10 cellular contexts compared by ENCODE assay signal in the genomic region with DNA sequence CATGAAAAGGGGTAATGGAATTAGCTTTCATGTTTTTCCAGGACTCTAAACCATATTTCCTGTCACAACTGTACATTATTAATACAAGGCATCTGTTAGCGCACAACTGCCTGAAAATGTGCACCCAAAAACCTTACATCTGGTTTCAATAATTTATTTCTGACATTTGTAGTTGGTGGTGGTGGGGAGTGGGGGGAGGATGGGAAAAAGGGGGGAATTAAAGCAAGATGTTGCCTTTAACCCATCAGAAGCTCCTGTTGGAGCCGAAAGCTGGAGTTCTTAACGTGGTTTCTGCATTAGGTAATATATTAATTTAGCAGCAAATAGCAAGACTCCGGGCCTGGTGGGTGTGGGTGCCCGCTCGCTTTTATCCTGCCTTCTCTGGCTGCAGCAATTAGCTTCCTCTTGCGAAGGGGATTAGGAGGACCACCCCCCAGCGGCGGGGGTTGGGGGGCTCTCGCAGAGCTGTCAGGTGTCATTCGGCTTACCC. TPM values are rescaled to one million over a fixed set of nuclear protein-coding genes. Genes with fewer than 3 reads are reported as not detected.
A peak's percentile ranks its signal among the peaks of the same experiment; 100 is the strongest.
DNase-seq lines count a peak whose midpoint lies in the region; ATAC-seq, FAIRE-seq and TF ChIP-seq lines count a peak whose summit lies in the region.
"Had no signal": no experiment of that assay in that cellular context is flagged by ENCODE, and none has a peak within 500 bp of the region (broad histone marks: within the 10 kb centered on the region; RNA-seq: fewer than 3 reads in every experiment).

No MANE protein-coding gene starts in this region.

- ATAC-seq in HG02884 (IDR thresholded peaks at IDR 0.05; ENCODE audit: unreplicated experiment) = no peak

- H3K79me2 ChIP-seq in ACC112 (ENCODE audit: control insufficient read depth, insufficient read depth, low read length, unreplicated experiment) = no peaks in the 10 kb centered on the region

- peaks cover 34% of the 10 kb centered on the region for H3K27me3 ChIP-seq in ACC112 (ENCODE audit: insufficient read depth, low read length)
- H3K27me3 ChIP-seq in small intestine (ENCODE audit: control insufficient read depth in 2 of 2, insufficient read depth in 2 of 2, low read length in 2 of 2) = no peaks in the 10 kb centered on the region

- peaks cover 59% of the 10 kb centered on the region for H3K4me1 Mint-ChIP-seq in nephron progenitor cell

- H3K9me3 Mint-ChIP-seq in nephron progenitor cell = no peaks in the 10 kb centered on the region

- no peaks in the 10 kb centered on the region for H3K36me3 ChIP-seq in ACC112 (ENCODE audit: insufficient read depth, low read length)
- no peaks in the 10 kb centered on the region for H3K36me3 ChIP-seq in small intestine (ENCODE audit: control insufficient read depth in 2 of 2, insufficient read depth in 2 of 2, low read length in 2 of 2)
- H3K36me3 ChIP-seq: MG63 had no signal

- H3K9me3 ChIP-seq in small intestine (ENCODE audit: control insufficient read depth, low read depth) = no peaks in the 10 kb centered on the region
- H3K9me3 ChIP-seq: MG63 had no signal

- no peaks in the 10 kb centered on the region for H3K36me3 Mint-ChIP-seq in nephron progenitor cell (ENCODE audit: low read depth)

- TF ChIP-seq CTCF in nephron progenitor cell (IDR thresholded peaks at IDR 0.05) = no peak

- peak overlapping the region; percentile 55 for H2AFZ ChIP-seq in ACC112 (ENCODE audit: low read length, unreplicated experiment)

- WGBS in small intestine, 3 donors = 13 to 26% (median 18%) methylated on average over 11 of the region's 11 CpGs

- peaks cover 59% of the 10 kb centered on the region for H3K27me3 Mint-ChIP-seq in nephron progenitor cell (ENCODE audit: low read depth, poor library complexity)

- H3K27ac Mint-ChIP-seq in nephron progenitor cell = no peak overlapping the region

- DNase-seq in NCI-H2227 treated with DMSO at 0.1 percent for 48 hours (lab: John Stamatoyannopoulos, UW) (peak; percentile 22), epidermal melanocyte (ENCODE audit: insufficient read length, low spot score) (peak; percentile 50), nephron progenitor cell (no peak), NCI-H69 (lab: John Stamatoyannopoulos, UW) (no peak), small intestine (no peak), mesenteric fat pad (ENCODE audit: low spot score) (no peak)
- DNase-seq: MG63, T1000 had no signal

- H3K4me3 ChIP-seq in ACC112 (ENCODE audit: low read depth, low read length) (peak overlapping the region; percentile 67), small intestine (ENCODE audit: low read depth in 1 of 2, low read length in 2 of 2) (peak overlapping the region in 1 of 2 donors; percentile 43)

- H3K4me1 ChIP-seq in ACC112 (ENCODE audit: control insufficient read depth, insufficient read depth, low read length, unreplicated experiment) (no peaks in the 10 kb centered on the region), small intestine (ENCODE audit: control insufficient read depth in 2 of 2, insufficient read depth in 1 of 2, low read depth in 1 of 2, low read length in 1 of 2) (peaks cover 0 to 3% of the 10 kb centered on the region in 2 donors)

- no peak overlapping the region for H3K27ac ChIP-seq in ACC112 (ENCODE audit: low read depth, low read length)
- H3K27ac ChIP-seq in small intestine (ENCODE audit: low read depth in 1 of 2, low read length in 1 of 2) = no peak overlapping the region

- H3K4me3 Mint-ChIP-seq in nephron progenitor cell = peak overlapping the region; percentile 75

- FAIRE-seq in small intestine (lab: Jason Lieb, UNC) = no peak

RNA-seq across cellular contexts. Expression of a gene that starts 36.9 kb away (rescaled TPM):
- polyA plus RNA-seq in small intestine = 1 to 10 TPM in 1 of 3 donors, under 1 TPM in 2; 0.27 to 2.4 (median 0.45) TPM
- total RNA-seq in mesenteric fat pad = 2.5 TPM

RNA-seq across cellular contexts. Expression of a gene that starts 59.2 kb away (rescaled TPM):
- under 1 TPM in 1 of 3 donors, not detected in 2; 0.88 TPM for polyA plus RNA-seq in small intestine
- total RNA-seq in mesenteric fat pad = 3.9 TPM

Comparison
In these comparisons a context has a peak if more than half of its experiments do, and no peak if none do; other contexts are left out.
1. DNase-seq: peak in NCI-H2227 treated with DMSO at 0.1 percent for 48 hours (single experiment) and epidermal melanocyte (single experiment); none in nephron progenitor cell (single experiment), NCI-H69 (single experiment), small intestine (single experiment) and mesenteric fat pad (single experiment).